25 cellular contexts compared by ENCODE assay signal in the genomic region with DNA sequence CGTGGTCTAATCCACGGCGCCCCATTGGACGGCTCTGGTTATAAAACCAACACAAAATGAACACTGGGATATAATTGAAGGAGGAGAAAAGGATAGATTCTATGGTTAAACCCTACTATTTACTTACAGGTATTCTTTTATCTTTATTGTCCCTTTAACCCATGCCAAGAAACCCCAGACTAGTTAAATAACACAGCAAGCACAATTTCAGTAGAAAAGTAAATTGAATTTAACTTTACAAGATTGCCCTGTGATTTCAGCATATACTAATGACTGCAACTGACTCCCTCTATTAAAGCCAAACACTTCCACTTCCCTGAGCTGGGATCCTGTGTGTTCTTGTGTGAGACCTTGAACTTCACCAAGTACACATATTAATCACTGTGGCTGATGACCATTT. TPM values are rescaled to one million over a fixed set of nuclear protein-coding genes. Genes with fewer than 3 reads are reported as not detected.
DNase-seq lines count a peak whose midpoint lies in the region; ATAC-seq and TF ChIP-seq lines count a peak whose summit lies in the region.
"Had no signal": no experiment of that assay in that cellular context is flagged by ENCODE, and none has a peak within 500 bp of the region (broad histone marks: within the 10 kb centered on the region; RNA-seq: fewer than 3 reads in every experiment).

No MANE protein-coding gene starts in this region.

- H3K4me1 ChIP-seq in A673 (ENCODE audit: insufficient read depth, low read length, poor library complexity, severe bottlenecking) (peaks cover 60% of the 10 kb centered on the region), heart right ventricle (peaks cover 0 to 6% (median 0%) of the 10 kb centered on the region in 9 donors), thyroid gland (peaks cover 8 to 25% of the 10 kb centered on the region in 2 donors)
- H3K4me1 ChIP-seq in CD4-positive, CD25-positive, alpha-beta regulatory T cell (ENCODE audit: control insufficient read depth, insufficient read depth, low read length, poor library complexity, severe bottlenecking) = peaks cover 100% of the 10 kb centered on the region
- H3K4me1 ChIP-seq: breast epithelium, Caco-2, left lung, prostate gland had no signal

- H3K4me3 ChIP-seq in A673 (ENCODE audit: low read depth, low read length, poor library complexity, severe bottlenecking) (no peak overlapping the region), heart right ventricle (no peak overlapping the region), thyroid gland (replicated peaks in 1 of 3) (no peak overlapping the region)
- H3K4me3 ChIP-seq in CD4-positive, CD25-positive, alpha-beta regulatory T cell (ENCODE audit: low read depth, low read length) = peak overlapping the region; percentile 63
- H3K4me3 ChIP-seq: adrenal gland, breast epithelium, left lung, prostate gland, transverse colon had no signal

- CTCF ChIA-PET in A673 (lab: Charles Lee) = interaction anchor here (1.1 kb wide), 1 partner anchor 38 kb away, joined by 3 read pairs; no protein-coding TSS in a partner anchor
- CTCF ChIA-PET in activated CD8-positive, alpha-beta T cell treated with anti-CD3 and anti-CD28 coated beads, Interleukin-2, amount 10 ng/mL, durations not matched to agents 7 days and 5 days (lab: Charles Lee) = interaction anchor here (0.9 to 20.3 kb wide), 10 partner anchors 9 to 1037 kb away, joined by 3 to 373 read pairs (median 4); a partner anchor contains a TSS

- peaks cover 65% of the 10 kb centered on the region for H3K36me3 Mint-ChIP-seq in CD4-positive, CD25-positive, alpha-beta regulatory T cell
- H3K36me3 Mint-ChIP-seq in activated CD8-positive, alpha-beta T cell treated with anti-CD3 and anti-CD28 coated beads, Interleukin-2, amount 10 ng/mL, durations not matched to agents 7 days and 5 days (ENCODE audit: low read depth) = peaks cover 90% of the 10 kb centered on the region
- H3K36me3 Mint-ChIP-seq: stimulated activated naive B cell treated with anti-CD40 and anti-IgM and Interleukin-4, amounts not matched to agents 10 μg/mL and 1 μg/mL and 100 μg/mL, for 72 hours had no signal

- H3K27ac ChIP-seq in A673 (ENCODE audit: low read depth, low read length, poor library complexity, severe bottlenecking) = peak overlapping the region; percentile 48
- H3K27ac ChIP-seq in CD4-positive, CD25-positive, alpha-beta regulatory T cell (ENCODE audit: insufficient read depth, low read length, poor library complexity, severe bottlenecking) = peak overlapping the region; percentile 99
- H3K27ac ChIP-seq in heart right ventricle = no peak overlapping the region
- no peak overlapping the region for H3K27ac ChIP-seq in thyroid gland
- H3K27ac ChIP-seq: adrenal gland, breast epithelium, left lung, prostate gland, transverse colon had no signal

- no peak for DNase-seq in A673 (ENCODE audit: low spot score)
- DNase-seq in CD4-positive, CD25-positive, alpha-beta regulatory T cell = no peak
- DNase-seq in activated CD8-positive, alpha-beta T cell treated with anti-CD3 and anti-CD28 coated beads, Interleukin-2, amount 10 ng/mL, durations not matched to agents 7 days and 5 days = no peak
- no peak for DNase-seq in left colon
- DNase-seq in heart right ventricle = no peak
- no peak for DNase-seq in thyroid gland
- DNase-seq in H4 (ENCODE audit: low spot score) = no peak
- DNase-seq: activated CD8-positive, alpha-beta memory T cell treated with anti-CD3 and anti-CD28 coated beads, Interleukin-2, amount 50 U/mL, for 48 hours; adrenal gland; Caco-2; cortex of kidney; glutamatergic neuron; GOT3; left lung; midbrain; NCI-H1694; NCI-H82; OCI-M1; SIG-M5; stimulated activated CD4-positive, alpha-beta T cell treated with anti-CD3 and anti-CD28 coated beads, Interleukin-1b, Interleukin-23, amount 100 ng/mL, for 48 hours; stimulated activated naive B cell treated with anti-CD40 and anti-IgM and Interleukin-4, amounts not matched to agents 10 μg/mL and 1 μg/mL and 100 μg/mL, for 72 hours; T-helper 9 cell; transverse colon had no signal

- H3K9me3 Mint-ChIP-seq in CD4-positive, CD25-positive, alpha-beta regulatory T cell = no peaks in the 10 kb centered on the region
- no peaks in the 10 kb centered on the region for H3K9me3 Mint-ChIP-seq in activated CD8-positive, alpha-beta T cell treated with anti-CD3 and anti-CD28 coated beads, Interleukin-2, amount 10 ng/mL, durations not matched to agents 7 days and 5 days (ENCODE audit: insufficient read depth)

- intact Hi-C loops in A673 (cut with micrococcal nuclease; ENCODE audit: unreplicated experiment) (no loop called here), left colon (cut with DNase I, micrococcal nuclease) (no loop called here), heart right ventricle (cut with DNase I) (no loop called here), thyroid gland (cut with DNase I) (no loop called here)

- H3K4me3 Mint-ChIP-seq in CD4-positive, CD25-positive, alpha-beta regulatory T cell = peak overlapping the region; percentile 79 to 85 (median 81)
- peak overlapping the region; percentile 55 for H3K4me3 Mint-ChIP-seq in activated CD8-positive, alpha-beta T cell treated with anti-CD3 and anti-CD28 coated beads, Interleukin-2, amount 10 ng/mL, durations not matched to agents 7 days and 5 days
- H3K4me3 Mint-ChIP-seq: stimulated activated naive B cell treated with anti-CD40 and anti-IgM and Interleukin-4, amounts not matched to agents 10 μg/mL and 1 μg/mL and 100 μg/mL, for 72 hours had no signal

- peak overlapping the region; percentile 90 to 99 (median 97) for H3K27ac Mint-ChIP-seq in CD4-positive, CD25-positive, alpha-beta regulatory T cell
- H3K27ac Mint-ChIP-seq in activated CD8-positive, alpha-beta T cell treated with anti-CD3 and anti-CD28 coated beads, Interleukin-2, amount 10 ng/mL, durations not matched to agents 7 days and 5 days = peak overlapping the region; percentile 98
- H3K27ac Mint-ChIP-seq: stimulated activated naive B cell treated with anti-CD40 and anti-IgM and Interleukin-4, amounts not matched to agents 10 μg/mL and 1 μg/mL and 100 μg/mL, for 72 hours had no signal

- H3K4me1 Mint-ChIP-seq in CD4-positive, CD25-positive, alpha-beta regulatory T cell = peaks cover 58 to 97% (median 85%) of the 10 kb centered on the region in 4 donors
- peaks cover 97% of the 10 kb centered on the region for H3K4me1 Mint-ChIP-seq in activated CD8-positive, alpha-beta T cell treated with anti-CD3 and anti-CD28 coated beads, Interleukin-2, amount 10 ng/mL, durations not matched to agents 7 days and 5 days (ENCODE audit: low read depth)
- H3K4me1 Mint-ChIP-seq: stimulated activated naive B cell treated with anti-CD40 and anti-IgM and Interleukin-4, amounts not matched to agents 10 μg/mL and 1 μg/mL and 100 μg/mL, for 72 hours had no signal

- no TSS peak for BruUV-seq in A673 (replicated peaks; lab: Mats Ljungman, UMichigan)

- H3K36me3 ChIP-seq in A673 (ENCODE audit: insufficient read depth, low read length, poor library complexity, severe bottlenecking) (peaks cover 84% of the 10 kb centered on the region), heart right ventricle (no peaks in the 10 kb centered on the region), thyroid gland (no peaks in the 10 kb centered on the region)
- H3K36me3 ChIP-seq in CD4-positive, CD25-positive, alpha-beta regulatory T cell (ENCODE audit: control insufficient read depth, insufficient read depth, low read length) = peaks cover 64% of the 10 kb centered on the region
- H3K36me3 ChIP-seq: adrenal gland, breast epithelium, left lung, prostate gland, transverse colon had no signal

- H3K27me3 Mint-ChIP-seq in CD4-positive, CD25-positive, alpha-beta regulatory T cell = peaks cover 12% of the 10 kb centered on the region
- H3K27me3 Mint-ChIP-seq in activated CD8-positive, alpha-beta T cell treated with anti-CD3 and anti-CD28 coated beads, Interleukin-2, amount 10 ng/mL, durations not matched to agents 7 days and 5 days (ENCODE audit: low read depth) = no peaks in the 10 kb centered on the region

- no peak for ATAC-seq in CD4-positive, CD25-positive, alpha-beta regulatory T cell (ENCODE audit: low read depth in 2 of 2)
- no peak for ATAC-seq in activated CD8-positive, alpha-beta T cell treated with anti-CD3 and anti-CD28 coated beads, Interleukin-2, amount 10 ng/mL, durations not matched to agents 7 days and 5 days
- peak; percentile 82 for ATAC-seq in left colon
- ATAC-seq in heart right ventricle = no peak
- ATAC-seq: left lung; stimulated activated naive B cell treated with anti-CD40 and anti-IgM and Interleukin-4, amounts not matched to agents 10 μg/mL and 1 μg/mL and 100 μg/mL, for 72 hours had no signal

- TF ChIP-seq CTCF in A673 (conservative IDR thresholded peaks at IDR 0.05; ENCODE audit: low read depth, low read length) (no peak), heart right ventricle (IDR thresholded peaks at IDR 0.05) (no peak), thyroid gland (IDR thresholded peaks at IDR 0.05) (no peak)

- POLR2A ChIA-PET in A673 (lab: Charles Lee; ENCODE audit: low non-redundant PET) = no interaction called here
- POLR2A ChIA-PET in activated CD8-positive, alpha-beta T cell treated with anti-CD3 and anti-CD28 coated beads, Interleukin-2, amount 10 ng/mL, durations not matched to agents 7 days and 5 days (lab: Charles Lee) = interaction anchor here (0.7 to 28.3 kb wide), 4 partner anchors 9 to 39 kb away, joined by 4 to 767 read pairs (median 6); a partner anchor contains a TSS

- no peak for TF ChIP-seq POLR2A in thyroid gland (IDR thresholded peaks at IDR 0.05)

- no peaks in the 10 kb centered on the region for H3K27me3 ChIP-seq in A673 (replicated peaks; ENCODE audit: insufficient read depth, low read depth, low read length, poor library complexity)
- H3K27me3 ChIP-seq in CD4-positive, CD25-positive, alpha-beta regulatory T cell (ENCODE audit: control insufficient read depth, insufficient read depth, low read length) = no peaks in the 10 kb centered on the region
- H3K27me3 ChIP-seq in heart right ventricle = peaks cover 4 to 65% (median 35%) of the 10 kb centered on the region in 7 donors
- no peaks in the 10 kb centered on the region for H3K27me3 ChIP-seq in thyroid gland

- 90 to 94% methylated on average over 4 of the region's 4 CpGs for WGBS in heart right ventricle, 2 donors
- 97 to 98% methylated on average over 4 of the region's 4 CpGs for WGBS in thyroid gland, 2 donors

- H3K9me3 ChIP-seq in A673 (ENCODE audit: low read depth, low read length, poor library complexity, severe bottlenecking) (no peaks in the 10 kb centered on the region), heart right ventricle (no peaks in the 10 kb centered on the region), thyroid gland (no peaks in the 10 kb centered on the region)
- H3K9me3 ChIP-seq in CD4-positive, CD25-positive, alpha-beta regulatory T cell (ENCODE audit: control insufficient read depth in 2 of 2, low read length in 2 of 2) = no peaks in the 10 kb centered on the region
- H3K9me3 ChIP-seq: adrenal gland, breast epithelium, Caco-2, left lung, prostate gland, transverse colon had no signal

RNA-seq across cellular contexts. Expression of a gene that starts 45.3 kb away (rescaled TPM):
- 80.6 and 81.3 TPM in 2 replicates for total RNA-seq in A673 (2021)
- 210 TPM for total RNA-seq in CD4-positive, CD25-positive, alpha-beta regulatory T cell
- 1 to 10 TPM; 5.3 to 5.7 (median 5.4) TPM for polyA plus RNA-seq in CD4-positive, CD25-positive, alpha-beta regulatory T cell
- 10 to 100 TPM; 68.6 to 70.6 TPM for total RNA-seq in activated CD8-positive, alpha-beta T cell treated with anti-CD3 and anti-CD28 coated beads, Interleukin-2, amount 10 ng/mL, durations not matched to agents 7 days and 5 days
- total RNA-seq in left colon = 1 to 10 TPM; 3.7 to 5.1 TPM
- 1 to 10 TPM in 1 of 10 donors, under 1 TPM in 8, not detected in 1; 0.05 to 1.9 (median 0.13) TPM for total RNA-seq in heart right ventricle
- polyA plus RNA-seq in heart right ventricle = under 1 TPM in 1 of 2 donors, not detected in 1; 0.03 TPM
- total RNA-seq in thyroid gland = 1 to 10 TPM in 3 of 4 donors, under 1 TPM in 1; 0.81 to 4.3 (median 2.3) TPM
- total RNA-seq in H4 (2014; rRNA removed; shearing (Covaris generic)) = 0.90 and 1.4 TPM in 2 replicates

Comparison
In these comparisons a context has a peak if more than half of its experiments do, and no peak if none do; other contexts are left out.
1. H3K27ac ChIP-seq: peak in A673 (single experiment) and CD4-positive, CD25-positive, alpha-beta regulatory T cell (single experiment); none in heart right ventricle (0 of 10) and thyroid gland (0 of 3).
2. RNA of a gene that starts 45.3 kb away (total RNA-seq): 210 TPM in CD4-positive, CD25-positive, alpha-beta regulatory T cell (single experiment), 80.6 to 81.3 TPM in A673 and 68.6 to 70.6 TPM in activated CD8-positive, alpha-beta T cell treated with anti-CD3 and anti-CD28 coated beads, Interleukin-2, amount 10 ng/mL, durations not matched to agents 7 days and 5 days; 3.7 to 5.1 TPM in left colon, 0.81 to 4.3 TPM in thyroid gland, 0.90 to 1.4 TPM in H4 and 0.05 to 1.9 TPM in heart right ventricle; every median in the first group is over 10 times any median in the second.